In the genomic region with DNA sequence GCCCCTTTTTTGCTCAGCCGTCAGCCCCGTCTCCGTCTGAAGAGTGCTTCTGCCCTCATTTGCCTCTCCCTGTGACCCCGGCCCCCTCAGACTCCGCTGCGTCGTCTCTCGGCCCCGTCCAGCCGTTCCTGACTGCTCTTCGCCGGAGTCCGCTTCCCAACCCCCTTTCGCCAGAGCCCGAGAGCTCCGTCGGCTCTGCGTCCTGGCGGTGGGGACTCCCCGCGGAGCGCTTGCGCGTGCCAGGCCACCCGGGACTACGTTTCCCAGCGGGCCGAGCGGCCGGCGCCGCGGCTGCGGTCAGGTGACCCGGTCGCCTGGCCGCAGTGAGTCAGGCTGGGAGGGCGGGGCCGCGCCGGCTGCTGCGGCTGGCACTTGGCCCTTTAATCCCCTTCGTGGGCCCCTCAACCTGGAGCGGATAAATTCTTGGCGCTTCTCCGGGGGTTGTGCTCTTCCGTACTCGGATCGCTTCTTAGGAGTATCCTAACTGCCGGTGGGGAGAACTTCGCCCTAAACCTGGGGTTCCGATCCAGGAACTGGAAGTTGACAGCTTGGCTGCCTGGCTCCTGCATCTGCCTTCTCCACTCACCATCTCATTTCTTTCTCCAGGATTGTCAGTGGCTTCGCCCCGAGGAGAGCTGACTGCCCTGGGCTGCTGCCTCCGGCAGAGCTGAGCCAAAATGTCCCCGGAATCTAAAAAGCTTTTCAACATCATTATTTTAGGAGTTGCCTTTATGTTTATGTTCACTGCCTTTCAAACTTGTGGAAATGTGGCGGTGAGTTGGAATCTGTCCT, we compare ENCODE assay signal across 8 cellular contexts. TPM values are rescaled to one million over a fixed set of nuclear protein-coding genes. Genes with fewer than 3 reads are reported as not detected.
DNase-seq lines count a peak whose midpoint lies in the region; ATAC-seq and TF ChIP-seq lines count a peak whose summit lies in the region.

Gene MFSD11, plus strand, starts transcription at position 444 of the 792 bp plus-strand sequence. Its CDS starts 234 bp downstream, at position 678.

- WGBS in ovary, 3 donors: 0% methylated on average over 56 to 57 of the region's 57 CpGs
- under 1% methylated on average over 57 of the region's 57 CpGs for WGBS in thymus

- peak in 2 of 3 donors; percentile 25 to 42 for TF ChIP-seq CTCF in ovary (IDR thresholded peaks at IDR 0.05)

- TF ChIP-seq EP300 in ovary (IDR thresholded peaks at IDR 0.05): no peak

- intact Hi-C loops in Right ventricle myocardium superior (cut with DNase I) (no loop called here), ovary (cut with DNase I) (no loop called here)

- peak within 1 kb of the TSS; percentile 98 for H3K4me3 Mint-ChIP-seq in activated naive CD8-positive, alpha-beta T cell treated with anti-CD3 and anti-CD28 coated beads, Interleukin-2, amount 50 U/mL, for 24 hours

- H3K27ac ChIP-seq in ovary: peak within 1 kb of the TSS; percentile 97 to 99
- peak within 1 kb of the TSS; percentile 98 for H3K27ac ChIP-seq in thymus (ENCODE audit: low read depth)

- H3K9me3 Mint-ChIP-seq in activated naive CD8-positive, alpha-beta T cell treated with anti-CD3 and anti-CD28 coated beads, Interleukin-2, amount 50 U/mL, for 24 hours: no peaks in the 10 kb centered on the region

- H3K4me1 Mint-ChIP-seq in activated naive CD8-positive, alpha-beta T cell treated with anti-CD3 and anti-CD28 coated beads, Interleukin-2, amount 50 U/mL, for 24 hours: peaks cover 49% of the 10 kb centered on the region

- DNase-seq in NCI-H1092 (lab: John Stamatoyannopoulos, UW): peak; percentile 90
- DNase-seq in T follicular helper cell (ENCODE audit: low read depth): peak; percentile 85
- DNase-seq in activated naive CD8-positive, alpha-beta T cell treated with anti-CD3 and anti-CD28 coated beads, Interleukin-2, amount 50 U/mL, for 24 hours: peak; percentile 93
- peak; percentile 95 for DNase-seq in Right ventricle myocardium superior
- DNase-seq in ovary: peak; percentile 93 to 96 (median 93)

- H3K27ac Mint-ChIP-seq in activated naive CD8-positive, alpha-beta T cell treated with anti-CD3 and anti-CD28 coated beads, Interleukin-2, amount 50 U/mL, for 24 hours: peak within 1 kb of the TSS; percentile 99

- peaks cover 46% of the 10 kb centered on the region for H3K36me3 Mint-ChIP-seq in activated naive CD8-positive, alpha-beta T cell treated with anti-CD3 and anti-CD28 coated beads, Interleukin-2, amount 50 U/mL, for 24 hours (ENCODE audit: low read depth)

- ATAC-seq in HG02610 (IDR thresholded peaks at IDR 0.05; ENCODE audit: unreplicated experiment): peak; percentile 67
- peak; percentile 68 for ATAC-seq in activated naive CD8-positive, alpha-beta T cell treated with anti-CD3 and anti-CD28 coated beads, Interleukin-2, amount 50 U/mL, for 24 hours
- peak; percentile 87 for ATAC-seq in Right ventricle myocardium superior (ENCODE audit: poor library complexity)

- no peaks in the 10 kb centered on the region for H3K36me3 ChIP-seq in ovary
- H3K36me3 ChIP-seq in thymus (ENCODE audit: control insufficient read depth, insufficient read depth): peaks cover 4% of the 10 kb centered on the region

- H3K27me3 Mint-ChIP-seq in activated naive CD8-positive, alpha-beta T cell treated with anti-CD3 and anti-CD28 coated beads, Interleukin-2, amount 50 U/mL, for 24 hours: no peaks in the 10 kb centered on the region

- H3K9me3 ChIP-seq in ovary: no peaks in the 10 kb centered on the region
- H3K9me3 ChIP-seq in thymus (ENCODE audit: control insufficient read depth): no peaks in the 10 kb centered on the region

- peak within 1 kb of the TSS; percentile 87 for H3K4me3 ChIP-seq in ovary
- peak within 1 kb of the TSS; percentile 85 for H3K4me3 ChIP-seq in thymus (ENCODE audit: low read length)

- TF ChIP-seq POLR2A in GM10847 (IDR thresholded peaks at IDR 0.05; ENCODE audit: extremely low read depth, insufficient read length) (peak; percentile 51), ovary (IDR thresholded peaks at IDR 0.05) (peak; percentile 48)

- no peaks in the 10 kb centered on the region for H3K27me3 ChIP-seq in ovary
- H3K27me3 ChIP-seq in thymus (ENCODE audit: control insufficient read depth, insufficient read depth): no peaks in the 10 kb centered on the region

- no peaks in the 10 kb centered on the region for H3K4me1 ChIP-seq in ovary (ENCODE audit: insufficient read depth)
- H3K4me1 ChIP-seq in thymus (ENCODE audit: control insufficient read depth, insufficient read depth, low read length): peaks cover 16% of the 10 kb centered on the region

RNA-seq across cellular contexts. Expression of gene MFSD11, which starts in this region (rescaled TPM):
- total RNA-seq in Right ventricle myocardium superior (23.3 TPM), ovary (10 to 100 TPM; 16.1 to 26.2 (median 19.6) TPM)
- polyA plus RNA-seq in ovary (10 to 100 TPM in 1 of 2 donors, 1 to 10 TPM in 1; 9.6 to 19.6 TPM), thymus (17.3 TPM)

Comparison
In these comparisons a context has a peak if more than half of its experiments do, and no peak if none do; other contexts are left out.
1. Peak in every context shown above with its lines: DNase-seq, ATAC-seq, H3K4me3 ChIP-seq and H3K27ac ChIP-seq.